Comparison of ENCODE assay signal across 8 cellular contexts in the genomic region with DNA sequence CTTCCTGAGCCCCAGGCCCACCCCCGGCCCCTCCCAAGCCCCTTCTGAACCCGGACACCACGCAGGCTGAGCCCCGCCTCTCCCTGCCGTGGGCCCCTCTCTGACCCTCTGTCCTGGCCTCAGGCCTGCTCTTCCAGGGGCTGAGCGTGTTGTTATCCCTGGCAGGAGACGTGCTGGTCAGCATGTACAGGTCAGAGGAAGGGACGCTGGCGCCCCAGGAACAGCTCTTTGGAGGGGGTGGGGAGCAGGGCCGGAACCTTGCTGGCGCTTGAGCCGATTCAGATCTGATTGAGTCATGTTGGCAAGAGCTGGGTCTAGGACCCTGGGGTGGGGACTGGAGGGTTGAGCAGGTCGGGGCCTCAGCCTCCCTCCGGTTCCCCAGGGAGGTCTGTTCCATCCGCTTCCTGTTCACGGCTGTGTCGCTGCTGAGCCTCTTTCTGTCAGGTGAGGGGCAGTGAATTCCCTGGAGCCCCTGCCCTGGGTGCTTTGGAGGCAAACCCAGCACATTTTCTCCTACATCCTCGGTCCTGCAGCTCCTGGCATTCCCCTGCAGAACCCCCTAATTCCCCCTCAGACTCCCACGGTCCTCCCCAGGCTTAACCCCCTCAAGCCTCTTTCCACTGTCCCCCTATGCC. TPM values are rescaled to one million over a fixed set of nuclear protein-coding genes. Genes with fewer than 3 reads are reported as not detected.
A peak's percentile ranks its signal among the peaks of the same experiment; 100 is the strongest.
DNase-seq lines count a peak whose midpoint lies in the region; ATAC-seq and TF ChIP-seq lines count a peak whose summit lies in the region.

No MANE protein-coding gene starts in this region.

- H3K4me1 ChIP-seq in DND-41 (ENCODE audit: insufficient read depth, low read length) (peaks cover 38% of the 10 kb centered on the region), HUES48 (ENCODE audit: control insufficient read depth, insufficient read depth, low read length) (peaks cover 10% of the 10 kb centered on the region), RWPE2 (ENCODE audit: insufficient read depth, poor library complexity, severe bottlenecking) (peaks cover 7% of the 10 kb centered on the region), iPS DF 6.9 (ENCODE audit: control insufficient read depth, insufficient read depth, low read length) (peaks cover 8% of the 10 kb centered on the region), skeletal muscle satellite cell (ENCODE audit: control insufficient read depth, insufficient read depth, low read length) (peaks cover 33% of the 10 kb centered on the region)

- no peaks in the 10 kb centered on the region for H3K27me3 ChIP-seq in DND-41 (ENCODE audit: insufficient read depth, low read length, poor library complexity)
- H3K27me3 ChIP-seq in HUES48 (ENCODE audit: control insufficient read depth, insufficient read depth, low read length), result peaks cover 18% of the 10 kb centered on the region
- H3K27me3 ChIP-seq in RWPE2 (ENCODE audit: insufficient read depth, poor library complexity, severe bottlenecking), result no peaks in the 10 kb centered on the region
- no peaks in the 10 kb centered on the region for H3K27me3 ChIP-seq in iPS DF 6.9 (ENCODE audit: control insufficient read depth, insufficient read depth, low read length)
- no peaks in the 10 kb centered on the region for H3K27me3 ChIP-seq in skeletal muscle satellite cell (ENCODE audit: control insufficient read depth, insufficient read depth, low read length)

- ATAC-seq in DND-41 (ENCODE audit: insufficient read depth, low read depth) (no peak), RWPE2 (ENCODE audit: low read depth) (peak; percentile 18), HG03095 (IDR thresholded peaks at IDR 0.05; ENCODE audit: unreplicated experiment) (no peak), HG02678 (IDR thresholded peaks at IDR 0.05; ENCODE audit: unreplicated experiment) (no peak)

- DNase-seq in DND-41 (no peak), RWPE2 (ENCODE audit: low spot score) (peak; percentile 96), astrocyte of the spinal cord (ENCODE audit: low read depth, low spot score) (peak; percentile 59), iPS DF 6.9 (ENCODE audit: low read depth, low spot score) (no peak)

- no peaks in the 10 kb centered on the region for H3K9me3 ChIP-seq in DND-41 (ENCODE audit: insufficient read depth, low read length, severe bottlenecking)
- no peaks in the 10 kb centered on the region for H3K9me3 ChIP-seq in HUES48 (ENCODE audit: control insufficient read depth, insufficient read depth, low read length)
- no peaks in the 10 kb centered on the region for H3K9me3 ChIP-seq in RWPE2 (ENCODE audit: severe bottlenecking)
- H3K9me3 ChIP-seq in iPS DF 6.9 (ENCODE audit: control insufficient read depth, insufficient read depth, low read length), result no peaks in the 10 kb centered on the region
- no peaks in the 10 kb centered on the region for H3K9me3 ChIP-seq in skeletal muscle satellite cell (replicated peaks; ENCODE audit: low read length)

- H3K4me2 ChIP-seq in DND-41 (ENCODE audit: insufficient read depth, low read length) (peak overlapping the region; percentile 95; the same call in 1 of the 2 replicates), skeletal muscle satellite cell (ENCODE audit: low read length) (peak overlapping the region; percentile 85)

- TF ChIP-seq CTCF in DND-41 (IDR thresholded peaks at IDR 0.05; ENCODE audit: borderline replicate concordance, extremely low read depth, low read length, poor library complexity, severe bottlenecking) (no peak), RWPE2 (IDR thresholded peaks at IDR 0.05; ENCODE audit: poor library complexity, severe bottlenecking) (peak; percentile 68), astrocyte of the spinal cord (IDR thresholded peaks at IDR 0.05; ENCODE audit: low read depth, low read length) (peak; percentile 46)

- H3K36me3 ChIP-seq in DND-41 (ENCODE audit: insufficient read depth, low read length) (no peaks in the 10 kb centered on the region), HUES48 (ENCODE audit: control insufficient read depth, insufficient read depth, low read length) (peaks cover 8% of the 10 kb centered on the region; the same call in 1 of the 2 replicates), RWPE2 (ENCODE audit: low read depth) (peaks cover 6% of the 10 kb centered on the region; the same call in 1 of the 2 replicates), iPS DF 6.9 (ENCODE audit: control insufficient read depth, insufficient read depth, low read length) (no peaks in the 10 kb centered on the region), skeletal muscle satellite cell (ENCODE audit: insufficient read depth, low read length) (peaks cover 13% of the 10 kb centered on the region)

- H3K9ac ChIP-seq in DND-41 (ENCODE audit: low read depth, low read length) (no peak overlapping the region), HUES48 (ENCODE audit: low read depth, low read length) (no peak overlapping the region), skeletal muscle satellite cell (ENCODE audit: low read depth, low read length) (peak overlapping the region; percentile 71)

- no CpG with 5 or more reads among the region's 19 CpGs for WGBS in iPS DF 6.9 (ENCODE audit: insufficient coverage, insufficient read length)

- H2AFZ ChIP-seq in DND-41 (ENCODE audit: low read depth, low read length), result no peak overlapping the region

- H3K4me3 ChIP-seq in DND-41 (ENCODE audit: low read depth in 1 of 2, low read length in 2 of 2), result no peak overlapping the region
- H3K4me3 ChIP-seq in HUES48 (ENCODE audit: low read depth, low read length), result peak overlapping the region; percentile 65
- H3K4me3 ChIP-seq in RWPE2 (ENCODE audit: severe bottlenecking), result peak overlapping the region; percentile 37
- peak overlapping the region; percentile 60 for H3K4me3 ChIP-seq in astrocyte of the spinal cord (ENCODE audit: low read depth, low read length)
- H3K4me3 ChIP-seq in iPS DF 6.9 (ENCODE audit: low read length), result peak overlapping the region; percentile 28; the same call in 1 of the 2 replicates
- H3K4me3 ChIP-seq in skeletal muscle satellite cell (ENCODE audit: low read length), result peak overlapping the region; percentile 67

- in situ Hi-C loops in astrocyte of the spinal cord (cut with HindIII; ENCODE audit: low sequenced_read_pairs), result no loop called here

- H3K27ac ChIP-seq in DND-41 (ENCODE audit: low read length) (no peak overlapping the region), HUES48 (ENCODE audit: low read depth, low read length) (no peak overlapping the region), RWPE2 (ENCODE audit: poor library complexity, severe bottlenecking) (peak overlapping the region; percentile 69), iPS DF 6.9 (ENCODE audit: low read length) (no peak overlapping the region)

- H3K79me2 ChIP-seq in DND-41 (ENCODE audit: insufficient read depth, low read length), result no peaks in the 10 kb centered on the region

- no peaks in the 10 kb centered on the region for H4K20me1 ChIP-seq in DND-41 (ENCODE audit: insufficient read depth, low read length)

RNA-seq across cellular contexts. Expression of a gene that starts 1.9 kb away (rescaled TPM):
- 12.0 and 13.4 TPM in 2 replicates for total RNA-seq in skeletal muscle satellite cell (2012; rRNA removed)

RNA-seq across cellular contexts. Expression of a gene that starts 47.2 kb away (rescaled TPM):
- 104 and 109 TPM in 2 replicates for total RNA-seq in skeletal muscle satellite cell (2012; rRNA removed)

RNA-seq across cellular contexts. Expression of a gene that starts 47.2 kb away (rescaled TPM):
- 43.9 and 49.4 TPM in 2 replicates for total RNA-seq in skeletal muscle satellite cell (2012; rRNA removed)

Comparison
In these comparisons a context has a peak if more than half of its experiments do, and no peak if none do; other contexts are left out.
1. DNase-seq: peak in RWPE2 (single experiment) and astrocyte of the spinal cord (single experiment); none in DND-41 (single experiment) and iPS DF 6.9 (single experiment).
2. H3K4me3 ChIP-seq: peak in HUES48 (single experiment), RWPE2 (single experiment), astrocyte of the spinal cord (single experiment), iPS DF 6.9 (single experiment) and skeletal muscle satellite cell (single experiment); none in DND-41 (0 of 2).